ENCODE assay signal across 1 cellular context in the genomic region with DNA sequence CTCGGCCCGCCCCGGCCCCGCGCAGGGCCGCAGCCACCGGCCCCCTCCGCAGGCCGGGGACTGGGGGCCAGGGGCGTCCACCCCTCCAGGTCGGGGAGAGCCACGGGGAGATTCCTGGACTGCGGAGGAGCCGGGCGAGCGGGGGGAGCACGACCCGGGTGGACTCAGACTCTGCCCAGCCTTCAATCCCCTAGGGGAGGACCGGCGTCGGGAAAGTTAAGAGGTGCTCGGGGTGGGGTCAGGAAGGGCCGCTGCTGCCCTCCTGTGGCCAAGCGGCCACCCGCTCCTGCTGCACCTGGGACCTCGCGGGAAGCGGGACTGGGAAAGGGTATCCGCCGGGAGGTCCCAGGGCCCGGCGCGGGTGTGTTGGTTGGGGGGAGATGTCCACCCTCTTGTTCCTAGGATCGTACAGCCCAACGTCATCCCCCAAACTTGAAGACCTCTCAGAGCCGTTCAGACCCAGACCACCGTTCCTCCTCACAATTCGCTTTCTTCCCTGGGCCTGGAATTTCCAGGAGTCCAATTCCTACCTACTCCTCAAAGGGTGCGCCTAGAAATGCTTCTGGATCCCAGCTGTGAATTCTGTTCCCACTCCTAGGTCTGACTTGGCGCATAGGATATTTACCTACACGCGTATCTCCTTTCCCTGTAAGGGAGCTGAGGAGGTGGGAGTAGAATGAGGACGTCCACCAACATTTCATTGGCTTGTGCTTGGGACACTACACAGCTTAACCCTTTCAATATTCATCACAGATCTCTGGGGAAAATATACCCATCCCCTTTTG.
TF ChIP-seq lines count a peak whose summit lies in the region.

No MANE protein-coding gene starts in this region.

TF ChIP-seq in K562, 482 proteins besides CTCF, POLR2A, EP300 and RAD21 (continued from another document and continues in another):
- TF ChIP-seq ZNF263 (CRISPR knock-in tag; IDR thresholded peaks at IDR 0.05; ENCODE audit: borderline replicate concordance) (peak; percentile 99), ZNF583 (CRISPR knock-in tag; IDR thresholded peaks at IDR 0.05) (no peak), PHB2 (IDR thresholded peaks at IDR 0.05; ENCODE audit: low read depth) (no peak), MCM5 (IDR thresholded peaks at IDR 0.05; ENCODE audit: low read depth) (no peak), CBFA2T2 (conservative IDR thresholded peaks at IDR 0.05) (no peak), RAD51 (IDR thresholded peaks at IDR 0.05; ENCODE audit: borderline replicate concordance, low read depth) (0 out of 2 replicates have a peak, but pooled peaks have one; percentile 10), HOXB6 (CRISPR knock-in tag; IDR thresholded peaks at IDR 0.05; ENCODE audit: borderline replicate concordance) (no peak), HDAC1 (IDR thresholded peaks at IDR 0.05) (peak in 1 of 2 experiments; percentile 17; a peak in 1 of 4 replicates), KLF6 (CRISPR knock-in tag; IDR thresholded peaks at IDR 0.05; ENCODE audit: borderline replicate concordance) (peak; percentile 59; the same call in 1 of the 2 replicates), TAF15 (IDR thresholded peaks at IDR 0.05; ENCODE audit: low read depth, low read length) (no peak), SRSF9 (IDR thresholded peaks at IDR 0.05; ENCODE audit: borderline replicate concordance, low read depth, low read length) (no peak), ZFX (CRISPR knock-in tag; IDR thresholded peaks at IDR 0.05) (peak; percentile 50), FOXJ2 (tag; IDR thresholded peaks at IDR 0.05) (no peak), DMBX1 (CRISPR knock-in tag; IDR thresholded peaks at IDR 0.05; ENCODE audit: borderline replicate concordance) (no peak), ZNF830 (CRISPR knock-in tag; IDR thresholded peaks at IDR 0.05) (0 out of 2 replicates have a peak, but pooled peaks have one; percentile 49), NFE2 (IDR thresholded peaks at IDR 0.05; ENCODE audit: low read depth) (no peak), SAP30 (IDR thresholded peaks at IDR 0.05; ENCODE audit: borderline replicate concordance, insufficient read depth, low read depth, low read length, poor library complexity, severe bottlenecking) (no peak), ZKSCAN3 (CRISPR knock-in tag; IDR thresholded peaks at IDR 0.05) (no peak), MED1 (CRISPR knock-in tag; IDR thresholded peaks at IDR 0.05; ENCODE audit: borderline replicate concordance) (no peak), MXI1 (IDR thresholded peaks at IDR 0.05; ENCODE audit: low read depth, low read length) (no peak), ZNF224 (CRISPR knock-in tag; IDR thresholded peaks at IDR 0.05) (no peak), ETV1 (tag; conservative IDR thresholded peaks at IDR 0.05; ENCODE audit: low read depth) (no peak), HNRNPK (IDR thresholded peaks at IDR 0.05; ENCODE audit: low read depth, low read length, poor library complexity, severe bottlenecking) (no peak), SRSF1 (IDR thresholded peaks at IDR 0.05; ENCODE audit: low read depth, low read length) (no peak), HLTF (IDR thresholded peaks at IDR 0.05) (no peak), MEF2D (tag; conservative IDR thresholded peaks at IDR 0.05; ENCODE audit: low read depth) (no peak)
- TF ChIP-seq, protein P1, sequence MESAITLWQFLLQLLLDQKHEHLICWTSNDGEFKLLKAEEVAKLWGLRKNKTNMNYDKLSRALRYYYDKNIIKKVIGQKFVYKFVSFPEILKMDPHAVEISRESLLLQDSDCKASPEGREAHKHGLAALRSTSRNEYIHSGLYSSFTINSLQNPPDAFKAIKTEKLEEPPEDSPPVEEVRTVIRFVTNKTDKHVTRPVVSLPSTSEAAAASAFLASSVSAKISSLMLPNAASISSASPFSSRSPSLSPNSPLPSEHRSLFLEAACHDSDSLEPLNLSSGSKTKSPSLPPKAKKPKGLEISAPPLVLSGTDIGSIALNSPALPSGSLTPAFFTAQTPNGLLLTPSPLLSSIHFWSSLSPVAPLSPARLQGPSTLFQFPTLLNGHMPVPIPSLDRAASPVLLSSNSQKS (CRISPR knock-in tag; IDR thresholded peaks at IDR 0.05) = no peak
- TF ChIP-seq, protein P2, sequence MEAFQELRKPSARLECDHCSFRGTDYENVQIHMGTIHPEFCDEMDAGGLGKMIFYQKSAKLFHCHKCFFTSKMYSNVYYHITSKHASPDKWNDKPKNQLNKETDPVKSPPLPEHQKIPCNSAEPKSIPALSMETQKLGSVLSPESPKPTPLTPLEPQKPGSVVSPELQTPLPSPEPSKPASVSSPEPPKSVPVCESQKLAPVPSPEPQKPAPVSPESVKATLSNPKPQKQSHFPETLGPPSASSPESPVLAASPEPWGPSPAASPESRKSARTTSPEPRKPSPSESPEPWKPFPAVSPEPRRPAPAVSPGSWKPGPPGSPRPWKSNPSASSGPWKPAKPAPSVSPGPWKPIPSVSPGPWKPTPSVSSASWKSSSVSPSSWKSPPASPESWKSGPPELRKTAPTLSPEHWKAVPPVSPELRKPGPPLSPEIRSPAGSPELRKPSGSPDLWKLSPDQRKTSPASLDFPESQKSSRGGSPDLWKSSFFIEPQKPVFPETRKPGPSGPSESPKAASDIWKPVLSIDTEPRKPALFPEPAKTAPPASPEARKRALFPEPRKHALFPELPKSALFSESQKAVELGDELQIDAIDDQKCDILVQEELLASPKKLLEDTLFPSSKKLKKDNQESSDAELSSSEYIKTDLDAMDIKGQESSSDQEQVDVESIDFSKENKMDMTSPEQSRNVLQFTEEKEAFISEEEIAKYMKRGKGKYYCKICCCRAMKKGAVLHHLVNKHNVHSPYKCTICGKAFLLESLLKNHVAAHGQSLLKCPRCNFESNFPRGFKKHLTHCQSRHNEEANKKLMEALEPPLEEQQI (IDR thresholded peaks at IDR 0.05) = no peak
- TF ChIP-seq, protein P3, sequence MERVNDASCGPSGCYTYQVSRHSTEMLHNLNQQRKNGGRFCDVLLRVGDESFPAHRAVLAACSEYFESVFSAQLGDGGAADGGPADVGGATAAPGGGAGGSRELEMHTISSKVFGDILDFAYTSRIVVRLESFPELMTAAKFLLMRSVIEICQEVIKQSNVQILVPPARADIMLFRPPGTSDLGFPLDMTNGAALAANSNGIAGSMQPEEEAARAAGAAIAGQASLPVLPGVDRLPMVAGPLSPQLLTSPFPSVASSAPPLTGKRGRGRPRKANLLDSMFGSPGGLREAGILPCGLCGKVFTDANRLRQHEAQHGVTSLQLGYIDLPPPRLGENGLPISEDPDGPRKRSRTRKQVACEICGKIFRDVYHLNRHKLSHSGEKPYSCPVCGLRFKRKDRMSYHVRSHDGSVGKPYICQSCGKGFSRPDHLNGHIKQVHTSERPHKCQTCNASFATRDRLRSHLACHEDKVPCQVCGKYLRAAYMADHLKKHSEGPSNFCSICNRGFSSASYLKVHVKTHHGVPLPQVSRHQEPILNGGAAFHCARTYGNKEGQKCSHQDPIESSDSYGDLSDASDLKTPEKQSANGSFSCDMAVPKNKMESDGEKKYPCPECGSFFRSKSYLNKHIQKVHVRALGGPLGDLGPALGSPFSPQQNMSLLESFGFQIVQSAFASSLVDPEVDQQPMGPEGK (CRISPR knock-in tag; IDR thresholded peaks at IDR 0.05; ENCODE audit: borderline replicate concordance) = no peak
- TF ChIP-seq, protein P4, sequence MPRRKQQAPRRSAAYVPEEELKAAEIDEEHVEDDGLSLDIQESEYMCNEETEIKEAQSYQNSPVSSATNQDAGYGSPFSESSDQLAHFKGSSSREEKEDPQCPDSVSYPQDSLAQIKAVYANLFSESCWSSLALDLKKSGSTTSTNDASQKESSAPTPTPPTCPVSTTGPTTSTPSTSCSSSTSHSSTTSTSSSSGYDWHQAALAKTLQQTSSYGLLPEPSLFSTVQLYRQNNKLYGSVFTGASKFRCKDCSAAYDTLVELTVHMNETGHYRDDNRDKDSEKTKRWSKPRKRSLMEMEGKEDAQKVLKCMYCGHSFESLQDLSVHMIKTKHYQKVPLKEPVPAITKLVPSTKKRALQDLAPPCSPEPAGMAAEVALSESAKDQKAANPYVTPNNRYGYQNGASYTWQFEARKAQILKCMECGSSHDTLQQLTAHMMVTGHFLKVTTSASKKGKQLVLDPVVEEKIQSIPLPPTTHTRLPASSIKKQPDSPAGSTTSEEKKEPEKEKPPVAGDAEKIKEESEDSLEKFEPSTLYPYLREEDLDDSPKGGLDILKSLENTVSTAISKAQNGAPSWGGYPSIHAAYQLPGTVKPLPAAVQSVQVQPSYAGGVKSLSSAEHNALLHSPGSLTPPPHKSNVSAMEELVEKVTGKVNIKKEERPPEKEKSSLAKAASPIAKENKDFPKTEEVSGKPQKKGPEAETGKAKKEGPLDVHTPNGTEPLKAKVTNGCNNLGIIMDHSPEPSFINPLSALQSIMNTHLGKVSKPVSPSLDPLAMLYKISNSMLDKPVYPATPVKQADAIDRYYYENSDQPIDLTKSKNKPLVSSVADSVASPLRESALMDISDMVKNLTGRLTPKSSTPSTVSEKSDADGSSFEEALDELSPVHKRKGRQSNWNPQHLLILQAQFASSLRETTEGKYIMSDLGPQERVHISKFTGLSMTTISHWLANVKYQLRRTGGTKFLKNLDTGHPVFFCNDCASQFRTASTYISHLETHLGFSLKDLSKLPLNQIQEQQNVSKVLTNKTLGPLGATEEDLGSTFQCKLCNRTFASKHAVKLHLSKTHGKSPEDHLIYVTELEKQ (CRISPR knock-in tag; IDR thresholded peaks at IDR 0.05) = no peak
- TF ChIP-seq, protein P5, sequence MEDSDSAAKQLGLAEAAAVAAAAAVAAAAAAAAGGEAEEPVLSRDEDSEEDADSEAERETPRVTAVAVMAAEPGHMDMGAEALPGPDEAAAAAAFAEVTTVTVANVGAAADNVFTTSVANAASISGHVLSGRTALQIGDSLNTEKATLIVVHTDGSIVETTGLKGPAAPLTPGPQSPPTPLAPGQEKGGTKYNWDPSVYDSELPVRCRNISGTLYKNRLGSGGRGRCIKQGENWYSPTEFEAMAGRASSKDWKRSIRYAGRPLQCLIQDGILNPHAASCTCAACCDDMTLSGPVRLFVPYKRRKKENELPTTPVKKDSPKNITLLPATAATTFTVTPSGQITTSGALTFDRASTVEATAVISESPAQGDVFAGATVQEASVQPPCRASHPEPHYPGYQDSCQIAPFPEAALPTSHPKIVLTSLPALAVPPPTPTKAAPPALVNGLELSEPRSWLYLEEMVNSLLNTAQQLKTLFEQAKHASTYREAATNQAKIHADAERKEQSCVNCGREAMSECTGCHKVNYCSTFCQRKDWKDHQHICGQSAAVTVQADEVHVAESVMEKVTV (CRISPR knock-in tag; IDR thresholded peaks at IDR 0.05) = peak; percentile 94
- TF ChIP-seq, protein P6, sequence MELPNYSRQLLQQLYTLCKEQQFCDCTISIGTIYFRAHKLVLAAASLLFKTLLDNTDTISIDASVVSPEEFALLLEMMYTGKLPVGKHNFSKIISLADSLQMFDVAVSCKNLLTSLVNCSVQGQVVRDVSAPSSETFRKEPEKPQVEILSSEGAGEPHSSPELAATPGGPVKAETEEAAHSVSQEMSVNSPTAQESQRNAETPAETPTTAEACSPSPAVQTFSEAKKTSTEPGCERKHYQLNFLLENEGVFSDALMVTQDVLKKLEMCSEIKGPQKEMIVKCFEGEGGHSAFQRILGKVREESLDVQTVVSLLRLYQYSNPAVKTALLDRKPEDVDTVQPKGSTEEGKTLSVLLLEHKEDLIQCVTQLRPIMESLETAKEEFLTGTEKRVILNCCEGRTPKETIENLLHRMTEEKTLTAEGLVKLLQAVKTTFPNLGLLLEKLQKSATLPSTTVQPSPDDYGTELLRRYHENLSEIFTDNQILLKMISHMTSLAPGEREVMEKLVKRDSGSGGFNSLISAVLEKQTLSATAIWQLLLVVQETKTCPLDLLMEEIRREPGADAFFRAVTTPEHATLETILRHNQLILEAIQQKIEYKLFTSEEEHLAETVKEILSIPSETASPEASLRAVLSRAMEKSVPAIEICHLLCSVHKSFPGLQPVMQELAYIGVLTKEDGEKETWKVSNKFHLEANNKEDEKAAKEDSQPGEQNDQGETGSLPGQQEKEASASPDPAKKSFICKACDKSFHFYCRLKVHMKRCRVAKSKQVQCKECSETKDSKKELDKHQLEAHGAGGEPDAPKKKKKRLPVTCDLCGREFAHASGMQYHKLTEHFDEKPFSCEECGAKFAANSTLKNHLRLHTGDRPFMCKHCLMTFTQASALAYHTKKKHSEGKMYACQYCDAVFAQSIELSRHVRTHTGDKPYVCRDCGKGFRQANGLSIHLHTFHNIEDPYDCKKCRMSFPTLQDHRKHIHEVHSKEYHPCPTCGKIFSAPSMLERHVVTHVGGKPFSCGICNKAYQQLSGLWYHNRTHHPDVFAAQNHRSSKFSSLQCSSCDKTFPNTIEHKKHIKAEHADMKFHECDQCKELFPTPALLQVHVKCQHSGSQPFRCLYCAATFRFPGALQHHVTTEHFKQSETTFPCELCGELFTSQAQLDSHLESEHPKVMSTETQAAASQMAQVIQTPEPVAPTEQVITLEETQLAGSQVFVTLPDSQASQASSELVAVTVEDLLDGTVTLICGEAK (IDR thresholded peaks at IDR 0.05) = no peak
- TF ChIP-seq, protein P6 (CRISPR knock-in tag; IDR thresholded peaks at IDR 0.05) = no peak
- TF ChIP-seq, protein P7, sequence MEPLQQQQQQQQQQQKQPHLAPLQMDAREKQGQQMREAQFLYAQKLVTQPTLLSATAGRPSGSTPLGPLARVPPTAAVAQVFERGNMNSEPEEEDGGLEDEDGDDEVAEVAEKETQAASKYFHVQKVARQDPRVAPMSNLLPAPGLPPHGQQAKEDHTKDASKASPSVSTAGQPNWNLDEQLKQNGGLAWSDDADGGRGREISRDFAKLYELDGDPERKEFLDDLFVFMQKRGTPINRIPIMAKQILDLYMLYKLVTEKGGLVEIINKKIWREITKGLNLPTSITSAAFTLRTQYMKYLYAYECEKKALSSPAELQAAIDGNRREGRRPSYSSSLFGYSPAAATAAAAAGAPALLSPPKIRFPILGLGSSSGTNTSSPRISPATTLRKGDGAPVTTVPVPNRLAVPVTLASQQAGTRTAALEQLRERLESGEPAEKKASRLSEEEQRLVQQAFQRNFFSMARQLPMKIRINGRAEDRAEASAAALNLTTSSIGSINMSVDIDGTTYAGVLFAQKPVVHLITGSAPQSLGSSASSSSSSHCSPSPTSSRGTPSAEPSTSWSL (CRISPR knock-in tag; IDR thresholded peaks at IDR 0.05; ENCODE audit: borderline replicate concordance) = no peak
